ENCODE assay signal across 14 cellular contexts in the genomic region with DNA sequence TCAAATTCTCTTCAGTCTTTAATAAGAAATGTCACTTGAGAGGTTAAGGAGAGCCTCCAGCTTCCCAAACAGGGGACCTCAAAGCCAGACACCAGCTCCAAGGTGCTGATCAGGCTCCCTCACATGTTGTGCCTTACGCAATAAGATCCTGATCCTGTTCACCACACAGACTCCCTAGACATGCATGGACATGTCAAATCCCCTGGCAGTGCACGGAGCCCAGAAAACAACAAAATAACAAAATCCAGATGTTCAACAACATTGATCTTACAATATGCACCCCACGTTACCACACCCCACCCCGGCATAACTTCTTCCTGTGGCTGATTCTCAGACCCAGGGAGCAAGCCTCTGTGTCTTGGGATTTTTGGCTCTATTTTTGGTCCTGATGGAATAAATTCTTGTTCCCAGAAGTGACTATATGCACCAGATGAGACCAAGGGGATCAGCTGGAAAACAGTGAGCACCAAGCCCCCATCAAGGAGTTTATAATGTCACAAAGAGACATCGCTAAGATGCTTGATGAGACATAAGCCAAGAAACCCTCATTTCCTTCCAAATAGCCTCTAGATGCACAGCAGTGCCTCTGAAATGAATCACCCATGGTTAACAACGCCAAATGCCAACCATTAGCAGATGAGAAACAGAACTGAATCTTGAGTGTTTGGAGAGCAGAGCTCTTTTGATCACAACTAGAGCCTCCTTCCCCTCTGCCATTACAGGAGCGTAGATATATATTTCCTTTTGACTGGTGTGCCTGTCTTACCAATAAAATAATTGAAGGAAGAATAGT.
DNase-seq lines count a peak whose midpoint lies in the region; ATAC-seq lines count a peak whose summit lies in the region.
"Had no signal": no experiment of that assay in that cellular context is flagged by ENCODE, and none has a peak within 500 bp of the region (broad histone marks: within the 10 kb centered on the region; RNA-seq: fewer than 3 reads in every experiment).

No MANE protein-coding gene starts in this region.

- no peaks in the 10 kb centered on the region for H3K27me3 Mint-ChIP-seq in activated CD4-positive, alpha-beta T cell treated with anti-CD3 and anti-CD28 coated beads, Interleukin-2, amount 10 ng/mL, durations not matched to agents 24 days and 14 days
- H3K27me3 Mint-ChIP-seq: B cell had no signal

- no peak for DNase-seq in activated CD4-positive, alpha-beta T cell treated with anti-CD3 and anti-CD28 coated beads, Interleukin-2, amount 10 ng/mL, durations not matched to agents 24 days and 14 days
- DNase-seq in activated CD4-positive, alpha-beta T cell treated with anti-CD3 and anti-CD28 coated beads, Interleukin-2, amount 50 U/mL, for 1 hour: no peak
- DNase-seq in NCI-H226 (peak; percentile 34), dedifferentiated amniotic fluid mesenchymal stem cell (ENCODE audit: extremely low spot score) (peak; percentile 78), ecto neural progenitor cell (ENCODE audit: low spot score) (no peak), NK-92 (lab: John Stamatoyannopoulos, UW; ENCODE audit: unreplicated experiment) (no peak), substantia nigra (lab: John Stamatoyannopoulos, UW) (no peak)
- DNase-seq in stimulated activated effector memory CD8-positive, alpha-beta T cell treated with anti-CD3 and anti-CD28 coated beads, Interleukin-12 subunit alpha, Interleukin-12 subunit beta, amount 100 ng/mL, for 72 hours (ENCODE audit: low spot score in 2 of 2): no peak
- DNase-seq: activated effector memory CD4-positive, alpha-beta T cell treated with Interleukin-2 at 50 U/mL for 16 hours; NCI-H510A treated with DMSO at 0.1 percent for 48 hours; small intestine; stimulated activated naive CD4-positive, alpha-beta T cell; T1000 had no signal

- peaks cover 19% of the 10 kb centered on the region for H3K36me3 Mint-ChIP-seq in activated CD4-positive, alpha-beta T cell treated with anti-CD3 and anti-CD28 coated beads, Interleukin-2, amount 10 ng/mL, durations not matched to agents 24 days and 14 days (ENCODE audit: low read depth)
- no peaks in the 10 kb centered on the region for H3K36me3 Mint-ChIP-seq in stimulated activated effector memory CD8-positive, alpha-beta T cell treated with anti-CD3 and anti-CD28 coated beads, Interleukin-12 subunit alpha, Interleukin-12 subunit beta, amount 100 ng/mL, for 72 hours

- H3K9me3 Mint-ChIP-seq in activated CD4-positive, alpha-beta T cell treated with anti-CD3 and anti-CD28 coated beads, Interleukin-2, amount 10 ng/mL, durations not matched to agents 24 days and 14 days: no peaks in the 10 kb centered on the region
- H3K9me3 Mint-ChIP-seq in stimulated activated effector memory CD8-positive, alpha-beta T cell treated with anti-CD3 and anti-CD28 coated beads, Interleukin-12 subunit alpha, Interleukin-12 subunit beta, amount 100 ng/mL, for 72 hours: no peaks in the 10 kb centered on the region

- H3K4me1 Mint-ChIP-seq in activated CD4-positive, alpha-beta T cell treated with anti-CD3 and anti-CD28 coated beads, Interleukin-2, amount 10 ng/mL, durations not matched to agents 24 days and 14 days: peaks cover 39% of the 10 kb centered on the region
- peaks cover 39% of the 10 kb centered on the region for H3K4me1 Mint-ChIP-seq in stimulated activated effector memory CD8-positive, alpha-beta T cell treated with anti-CD3 and anti-CD28 coated beads, Interleukin-12 subunit alpha, Interleukin-12 subunit beta, amount 100 ng/mL, for 72 hours

- peak overlapping the region; percentile 14 for H3K27ac Mint-ChIP-seq in activated CD4-positive, alpha-beta T cell treated with anti-CD3 and anti-CD28 coated beads, Interleukin-2, amount 10 ng/mL, durations not matched to agents 24 days and 14 days
- H3K27ac Mint-ChIP-seq in stimulated activated effector memory CD8-positive, alpha-beta T cell treated with anti-CD3 and anti-CD28 coated beads, Interleukin-12 subunit alpha, Interleukin-12 subunit beta, amount 100 ng/mL, for 72 hours: no peak overlapping the region
- H3K27ac Mint-ChIP-seq: B cell had no signal

- peak; percentile 91 for ATAC-seq in stimulated activated effector memory CD8-positive, alpha-beta T cell treated with anti-CD3 and anti-CD28 coated beads, Interleukin-12 subunit alpha, Interleukin-12 subunit beta, amount 100 ng/mL, for 72 hours

- peak overlapping the region; percentile 4 for H3K4me3 Mint-ChIP-seq in activated CD4-positive, alpha-beta T cell treated with anti-CD3 and anti-CD28 coated beads, Interleukin-2, amount 10 ng/mL, durations not matched to agents 24 days and 14 days
- no peak overlapping the region for H3K4me3 Mint-ChIP-seq in stimulated activated effector memory CD8-positive, alpha-beta T cell treated with anti-CD3 and anti-CD28 coated beads, Interleukin-12 subunit alpha, Interleukin-12 subunit beta, amount 100 ng/mL, for 72 hours
- H3K4me3 Mint-ChIP-seq: B cell had no signal

- no peak overlapping the region for H3K27ac ChIP-seq in substantia nigra (ENCODE audit: low read depth, low read length, poor library complexity, severe bottlenecking)

- intact Hi-C loops in activated CD4-positive, alpha-beta T cell treated with anti-CD3 and anti-CD28 coated beads, Interleukin-2, amount 10 ng/mL, durations not matched to agents 24 days and 14 days (cut with micrococcal nuclease): loop anchor here (1.0 to 10.0 kb wide), 2 partner anchors 11 to 205 kb away; no protein-coding TSS in a partner anchor

Comparison
In these comparisons a context has a peak if more than half of its experiments do, and no peak if none do; other contexts are left out.
1. DNase-seq: peak in NCI-H226 (single experiment) and dedifferentiated amniotic fluid mesenchymal stem cell (single experiment); none in activated CD4-positive, alpha-beta T cell treated with anti-CD3 and anti-CD28 coated beads, Interleukin-2, amount 10 ng/mL, durations not matched to agents 24 days and 14 days (single experiment), activated CD4-positive, alpha-beta T cell treated with anti-CD3 and anti-CD28 coated beads, Interleukin-2, amount 50 U/mL, for 1 hour (single experiment), stimulated activated effector memory CD8-positive, alpha-beta T cell treated with anti-CD3 and anti-CD28 coated beads, Interleukin-12 subunit alpha, Interleukin-12 subunit beta, amount 100 ng/mL, for 72 hours (0 of 2), ecto neural progenitor cell (single experiment), NK-92 (single experiment) and substantia nigra (0 of 49).